ENCODE assay signal across 12 cellular contexts in genomic region chr3:42762046-42762724, GRCh38. TPM values are rescaled to one million over a fixed set of nuclear protein-coding genes. Genes with fewer than 3 reads are reported as not detected.
DNase-seq lines count a peak whose midpoint lies in the region; ATAC-seq and TF ChIP-seq lines count a peak whose summit lies in the region.
"Had no signal": no experiment of that assay in that cellular context is flagged by ENCODE, and none has a peak within 500 bp of the region (broad histone marks: within the 10 kb centered on the region; RNA-seq: fewer than 3 reads in every experiment).

No MANE protein-coding gene starts in this region.

- H3K27ac ChIP-seq in ACC112 (ENCODE audit: low read depth, low read length) (peak overlapping the region; percentile 95), coronary artery (peak overlapping the region in 1 of 2 donors; percentile 44)
- H3K27ac ChIP-seq: transverse colon had no signal

- DNase-seq in MV-4-11 (lab: John Stamatoyannopoulos, UW): peak; percentile 96
- peak; percentile 63 for DNase-seq in medulla oblongata (ENCODE audit: extremely low spot score)
- DNase-seq in coronary artery (ENCODE audit: low spot score): no peak
- no peak for DNase-seq in stimulated activated CD4-positive, alpha-beta T cell treated with anti-CD3 and anti-CD28 coated beads, Interleukin-2, amount 100 ng/mL, for 48 hours
- no peak for DNase-seq in islet precursor cell
- DNase-seq: activated CD8-positive, alpha-beta memory T cell treated with anti-CD3 and anti-CD28 coated beads, Interleukin-2, amount 50 U/mL, for 4 hours; DND-41; transverse colon had no signal

- no peaks in the 10 kb centered on the region for H3K79me2 ChIP-seq in ACC112 (ENCODE audit: control insufficient read depth, insufficient read depth, low read length, unreplicated experiment)

- peak; percentile 66 for ATAC-seq in esophagus mucosa
- ATAC-seq in HG03520 (IDR thresholded peaks at IDR 0.05; ENCODE audit: unreplicated experiment): no peak

- H3K4me3 ChIP-seq in ACC112 (ENCODE audit: low read depth, low read length) (no peak overlapping the region), coronary artery (no peak overlapping the region)
- H3K4me3 ChIP-seq: Peyer's patch, transverse colon had no signal

- peaks cover 27% of the 10 kb centered on the region for H3K4me1 ChIP-seq in ACC112 (ENCODE audit: control insufficient read depth, insufficient read depth, low read length, unreplicated experiment)
- H3K4me1 ChIP-seq: Peyer's patch had no signal

- H2AFZ ChIP-seq in ACC112 (ENCODE audit: low read length, unreplicated experiment): no peak overlapping the region

- TF ChIP-seq CTCF in coronary artery (IDR thresholded peaks at IDR 0.05): no peak

- H3K36me3 ChIP-seq in ACC112 (ENCODE audit: insufficient read depth, low read length): no peaks in the 10 kb centered on the region
- H3K36me3 ChIP-seq: Peyer's patch, transverse colon had no signal

- no peaks in the 10 kb centered on the region for H3K27me3 ChIP-seq in ACC112 (ENCODE audit: insufficient read depth, low read length)
- H3K27me3 ChIP-seq: Peyer's patch, transverse colon had no signal

RNA-seq across cellular contexts. Expression of gene CCDC13, which starts 10.9 kb away (rescaled TPM):
- total RNA-seq in esophagus mucosa: not detected

RNA-seq across cellular contexts. Expression of gene HIGD1A, which starts 42.1 kb away (rescaled TPM):
- total RNA-seq in esophagus mucosa: 114 TPM

RNA-seq across cellular contexts. Expression of gene ACKR2, which starts 47.1 kb away (rescaled TPM):
- total RNA-seq in esophagus mucosa: 1.1 TPM

RNA-seq across cellular contexts. Expression of gene HHATL, which starts 59.6 kb away (rescaled TPM):
- not detected for total RNA-seq in esophagus mucosa

Comparison
In these comparisons a context has a peak if more than half of its experiments do, and no peak if none do; other contexts are left out.
1. DNase-seq: peak in MV-4-11 (single experiment) and medulla oblongata (single experiment); none in coronary artery (single experiment), stimulated activated CD4-positive, alpha-beta T cell treated with anti-CD3 and anti-CD28 coated beads, Interleukin-2, amount 100 ng/mL, for 48 hours (0 of 2) and islet precursor cell (single experiment).